10 cellular contexts compared by ENCODE assay signal in the genomic region with DNA sequence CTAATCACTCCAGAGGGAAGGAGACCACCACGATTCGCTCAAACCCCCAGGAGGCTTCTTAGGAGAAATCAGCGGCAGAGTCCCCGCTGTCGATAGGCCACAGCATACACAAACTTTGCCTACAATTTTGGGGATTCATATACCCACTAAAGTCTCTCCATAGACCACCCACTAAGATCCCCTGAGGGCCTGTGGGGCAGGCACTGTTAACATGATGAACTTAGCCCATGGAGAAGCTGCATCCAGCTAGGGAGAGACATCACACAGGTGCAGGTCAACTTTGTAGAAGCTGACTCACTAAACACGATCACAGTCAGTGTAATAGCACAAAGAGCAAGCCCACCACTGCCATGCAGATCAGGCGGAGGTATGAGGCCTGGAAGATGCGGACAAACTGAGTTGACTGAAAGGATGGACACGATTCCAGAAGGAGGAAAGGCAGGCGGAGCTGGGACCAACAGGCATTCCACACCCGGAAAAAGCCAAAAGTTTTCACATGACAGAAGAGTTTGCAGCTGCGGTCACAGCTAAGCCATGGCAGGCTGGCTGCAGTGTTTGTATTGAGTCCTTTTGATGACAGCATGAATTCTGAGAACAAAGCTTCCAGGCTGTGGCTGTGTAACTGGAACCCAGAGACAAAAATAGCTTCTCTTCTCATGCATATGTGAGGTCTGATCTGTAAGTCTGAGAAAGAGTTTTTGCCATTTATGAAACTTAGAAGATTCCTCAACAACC.
A peak's percentile ranks its signal among the peaks of the same experiment; 100 is the strongest.
DNase-seq lines count a peak whose midpoint lies in the region; ATAC-seq lines count a peak whose summit lies in the region.
"Had no signal": no experiment of that assay in that cellular context is flagged by ENCODE, and none has a peak within 500 bp of the region (broad histone marks: within the 10 kb centered on the region; RNA-seq: fewer than 3 reads in every experiment).

No MANE protein-coding gene starts in this region.

- ATAC-seq in GM19035 (IDR thresholded peaks at IDR 0.05; ENCODE audit: unreplicated experiment): no peak
- ATAC-seq: GM12878 had no signal

- peak; percentile 10 for DNase-seq in NCI-H2029 treated with DMSO at 0.1 percent for 48 hours (lab: John Stamatoyannopoulos, UW)
- peak; percentile 78 for DNase-seq in dedifferentiated amniotic fluid mesenchymal stem cell (ENCODE audit: extremely low spot score)
- DNase-seq in iris pigment epithelial cell (ENCODE audit: low read depth): peak; percentile 78
- peak; percentile 97 for DNase-seq in superior temporal gyrus (ENCODE audit: extremely low spot score)
- no peak for DNase-seq in KG1 (lab: John Stamatoyannopoulos, UW)
- no peak for DNase-seq in GM19240 (ENCODE audit: insufficient read length, low spot score)
- no peak for DNase-seq in NCI-H226
- DNase-seq: NCI-H1105 had no signal

Comparison
In these comparisons a context has a peak if more than half of its experiments do, and no peak if none do; other contexts are left out.
1. DNase-seq: peak in NCI-H2029 treated with DMSO at 0.1 percent for 48 hours (single experiment), dedifferentiated amniotic fluid mesenchymal stem cell (single experiment), iris pigment epithelial cell (single experiment) and superior temporal gyrus (single experiment); none in KG1 (single experiment), GM19240 (single experiment) and NCI-H226 (single experiment).